In the genomic region with DNA sequence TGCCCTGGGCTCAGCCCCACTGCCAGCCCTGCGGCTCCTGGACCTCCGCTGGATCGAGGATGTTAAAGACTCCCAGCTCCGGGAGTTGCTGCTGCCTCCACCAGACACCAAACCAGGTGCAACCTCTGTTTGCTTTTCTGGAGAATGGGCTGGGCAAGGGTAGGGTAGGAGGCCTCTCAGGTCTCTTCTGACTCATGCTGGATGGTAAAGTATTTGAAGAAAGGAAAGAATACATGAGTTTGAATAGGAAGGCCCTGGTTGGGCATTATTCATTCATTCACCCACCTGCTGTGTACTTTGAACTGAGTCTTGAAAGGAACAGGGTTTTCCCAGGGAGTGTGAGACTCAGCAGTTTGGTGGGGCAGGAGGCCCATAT, we compare ENCODE assay signal across 1 cellular context.
TF ChIP-seq lines count a peak whose summit lies in the region.

No MANE protein-coding gene starts in this region.

TF ChIP-seq in HepG2, 621 proteins besides CTCF, POLR2A, EP300 and RAD21:
- TF ChIP-seq AGO2 (optimal IDR thresholded peaks at IDR 0.05; ENCODE audit: low read depth, low read length): peak; percentile 46
- 0 out of 2 replicates have a peak, but pooled peaks have one; percentile 3 for TF ChIP-seq KAT7 (CRISPR knock-in tag; IDR thresholded peaks at IDR 0.05; ENCODE audit: borderline replicate concordance)
- peak; percentile 89; the same call in 1 of the 2 replicates for TF ChIP-seq ZBTB26 (CRISPR knock-in tag; IDR thresholded peaks at IDR 0.05; ENCODE audit: borderline replicate concordance)
- TF ChIP-seq TSC22D2 (CRISPR knock-in tag; IDR thresholded peaks at IDR 0.05; ENCODE audit: borderline replicate concordance): no peak
- TF ChIP-seq ZNF629 (CRISPR knock-in tag; conservative IDR thresholded peaks at IDR 0.05): peak; percentile 89
- TF ChIP-seq ZNF772 (CRISPR knock-in tag; IDR thresholded peaks at IDR 0.05): 0 out of 2 replicates have a peak, but pooled peaks have one; percentile 6
- TF ChIP-seq RCOR2 (CRISPR knock-in tag; IDR thresholded peaks at IDR 0.05): 0 out of 2 replicates have a peak, but pooled peaks have one; percentile 54
- 0 out of 2 replicates have a peak, but pooled peaks have one; percentile 15 for TF ChIP-seq ZNF589 (CRISPR knock-in tag; conservative IDR thresholded peaks at IDR 0.05)
- no peak for TF ChIP-seq ELF1 (CRISPR knock-in tag; IDR thresholded peaks at IDR 0.05)
- 0 out of 2 replicates have a peak, but pooled peaks have one; percentile 17 for TF ChIP-seq AKAP8 (CRISPR knock-in tag; IDR thresholded peaks at IDR 0.05)
- TF ChIP-seq HDAC1 (CRISPR knock-in tag; IDR thresholded peaks at IDR 0.05): no peak
- peak; percentile 13; the same call in 1 of the 2 replicates for TF ChIP-seq ZNF501 (CRISPR knock-in tag; IDR thresholded peaks at IDR 0.05)
- 0 out of 2 replicates have a peak, but pooled peaks have one; percentile 3 for TF ChIP-seq ARHGAP35 (CRISPR knock-in tag; IDR thresholded peaks at IDR 0.05; ENCODE audit: borderline replicate concordance)
- TF ChIP-seq ZNF34 (CRISPR knock-in tag; IDR thresholded peaks at IDR 0.05; ENCODE audit: borderline replicate concordance): no peak
- no peak for TF ChIP-seq SNRNP70 (IDR thresholded peaks at IDR 0.05; ENCODE audit: low read depth, low read length)
TF ChIP-seq in HepG2: peak in this region for 10.
